ENCODE assay signal across 1 cellular context in the genomic region with DNA sequence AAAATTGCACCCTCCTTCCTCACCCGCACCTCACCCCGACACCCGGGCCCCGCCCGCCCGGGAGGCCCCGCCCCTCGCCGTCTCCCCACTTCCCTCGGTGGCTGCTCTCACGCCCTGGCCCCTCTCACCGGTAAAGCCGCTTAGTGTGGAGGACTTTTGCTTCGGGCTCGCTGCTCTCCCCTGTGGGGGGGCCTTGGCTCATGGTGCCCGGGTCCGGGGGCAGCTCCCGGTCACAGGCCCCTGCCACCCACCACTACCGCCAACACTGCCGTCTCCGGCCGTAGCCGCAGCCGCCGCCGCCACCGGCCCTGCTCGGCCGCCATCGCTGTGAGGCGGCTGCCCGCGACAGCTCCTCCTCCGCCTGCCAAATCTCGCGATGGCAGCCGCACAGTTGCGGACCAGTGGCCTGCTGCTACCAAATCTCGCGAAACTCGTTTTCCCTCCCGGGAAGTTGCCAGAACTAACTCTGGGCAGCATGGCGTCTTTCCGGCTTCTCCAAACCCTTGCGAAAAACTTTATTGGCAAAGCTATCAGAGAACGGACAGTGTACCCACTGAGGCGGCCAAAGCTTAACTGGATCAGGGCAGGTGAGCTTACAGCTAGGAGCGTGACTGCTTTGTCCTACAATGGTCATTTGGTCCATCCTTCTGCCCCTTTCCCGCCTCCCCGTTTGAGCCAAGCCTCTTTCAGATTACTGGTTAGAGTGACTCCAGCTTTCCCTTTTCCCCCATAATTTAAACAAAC.
TF ChIP-seq lines count a peak whose summit lies in the region.

A gene with protein sequence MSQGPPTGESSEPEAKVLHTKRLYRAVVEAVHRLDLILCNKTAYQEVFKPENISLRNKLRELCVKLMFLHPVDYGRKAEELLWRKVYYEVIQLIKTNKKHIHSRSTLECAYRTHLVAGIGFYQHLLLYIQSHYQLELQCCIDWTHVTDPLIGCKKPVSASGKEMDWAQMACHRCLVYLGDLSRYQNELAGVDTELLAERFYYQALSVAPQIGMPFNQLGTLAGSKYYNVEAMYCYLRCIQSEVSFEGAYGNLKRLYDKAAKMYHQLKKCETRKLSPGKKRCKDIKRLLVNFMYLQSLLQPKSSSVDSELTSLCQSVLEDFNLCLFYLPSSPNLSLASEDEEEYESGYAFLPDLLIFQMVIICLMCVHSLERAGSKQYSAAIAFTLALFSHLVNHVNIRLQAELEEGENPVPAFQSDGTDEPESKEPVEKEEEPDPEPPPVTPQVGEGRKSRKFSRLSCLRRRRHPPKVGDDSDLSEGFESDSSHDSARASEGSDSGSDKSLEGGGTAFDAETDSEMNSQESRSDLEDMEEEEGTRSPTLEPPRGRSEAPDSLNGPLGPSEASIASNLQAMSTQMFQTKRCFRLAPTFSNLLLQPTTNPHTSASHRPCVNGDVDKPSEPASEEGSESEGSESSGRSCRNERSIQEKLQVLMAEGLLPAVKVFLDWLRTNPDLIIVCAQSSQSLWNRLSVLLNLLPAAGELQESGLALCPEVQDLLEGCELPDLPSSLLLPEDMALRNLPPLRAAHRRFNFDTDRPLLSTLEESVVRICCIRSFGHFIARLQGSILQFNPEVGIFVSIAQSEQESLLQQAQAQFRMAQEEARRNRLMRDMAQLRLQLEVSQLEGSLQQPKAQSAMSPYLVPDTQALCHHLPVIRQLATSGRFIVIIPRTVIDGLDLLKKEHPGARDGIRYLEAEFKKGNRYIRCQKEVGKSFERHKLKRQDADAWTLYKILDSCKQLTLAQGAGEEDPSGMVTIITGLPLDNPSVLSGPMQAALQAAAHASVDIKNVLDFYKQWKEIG (minus strand): TSS at position 347 of the 744 bp plus-strand sequence. CDS start 145 bp downstream, at position 202.

TF ChIP-seq in HCT116, 20 proteins besides CTCF, POLR2A, EP300 and RAD21 (continued from another document):
- TF ChIP-seq, protein P1, sequence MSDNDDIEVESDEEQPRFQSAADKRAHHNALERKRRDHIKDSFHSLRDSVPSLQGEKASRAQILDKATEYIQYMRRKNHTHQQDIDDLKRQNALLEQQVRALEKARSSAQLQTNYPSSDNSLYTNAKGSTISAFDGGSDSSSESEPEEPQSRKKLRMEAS (IDR thresholded peaks at IDR 0.05), result peak; percentile 93
- no peak for TF ChIP-seq ZNF274 (IDR thresholded peaks at IDR 0.05; ENCODE audit: low read depth, low read length)
- TF ChIP-seq SRF (IDR thresholded peaks at IDR 0.05; ENCODE audit: low read depth), result peak; percentile 67; the same call in 1 of the 2 replicates
- TF ChIP-seq CEBPB (IDR thresholded peaks at IDR 0.05; ENCODE audit: low read depth), result no peak
- no peak for TF ChIP-seq EZH2phosphoT487 (IDR thresholded peaks at IDR 0.05; ENCODE audit: borderline replicate concordance)
- TF ChIP-seq ELF1 (IDR thresholded peaks at IDR 0.05; ENCODE audit: borderline replicate concordance, low read depth), result peak; percentile 90; the same call in 1 of the 2 replicates
- peak; percentile 84 for TF ChIP-seq SP1 (IDR thresholded peaks at IDR 0.05; ENCODE audit: low read depth)
- TF ChIP-seq SIN3A (IDR thresholded peaks at IDR 0.05; ENCODE audit: low read depth), result peak; percentile 87
- peak; percentile 28 for TF ChIP-seq TCF7L2 (IDR thresholded peaks at IDR 0.05; ENCODE audit: borderline replicate concordance, extremely low read depth, insufficient read depth, insufficient read length)
- TF ChIP-seq FOSL1 (IDR thresholded peaks at IDR 0.05; ENCODE audit: low read depth), result no peak
- TF ChIP-seq YY1 (IDR thresholded peaks at IDR 0.05; ENCODE audit: extremely low read depth, insufficient replicate concordance, low read depth, low read length), result peak; percentile 99
- TF ChIP-seq EGR1 (IDR thresholded peaks at IDR 0.05; ENCODE audit: low read depth), result peak; percentile 82
- TF ChIP-seq EZH2 (IDR thresholded peaks at IDR 0.05), result no peak
- 0 out of 2 replicates have a peak, but pooled peaks have one; percentile 26 for TF ChIP-seq JUND (IDR thresholded peaks at IDR 0.05)
- TF ChIP-seq REST (IDR thresholded peaks at IDR 0.05; ENCODE audit: low read depth), result no peak
